ENCODE assay signal across 9 cellular contexts in the genomic region with DNA sequence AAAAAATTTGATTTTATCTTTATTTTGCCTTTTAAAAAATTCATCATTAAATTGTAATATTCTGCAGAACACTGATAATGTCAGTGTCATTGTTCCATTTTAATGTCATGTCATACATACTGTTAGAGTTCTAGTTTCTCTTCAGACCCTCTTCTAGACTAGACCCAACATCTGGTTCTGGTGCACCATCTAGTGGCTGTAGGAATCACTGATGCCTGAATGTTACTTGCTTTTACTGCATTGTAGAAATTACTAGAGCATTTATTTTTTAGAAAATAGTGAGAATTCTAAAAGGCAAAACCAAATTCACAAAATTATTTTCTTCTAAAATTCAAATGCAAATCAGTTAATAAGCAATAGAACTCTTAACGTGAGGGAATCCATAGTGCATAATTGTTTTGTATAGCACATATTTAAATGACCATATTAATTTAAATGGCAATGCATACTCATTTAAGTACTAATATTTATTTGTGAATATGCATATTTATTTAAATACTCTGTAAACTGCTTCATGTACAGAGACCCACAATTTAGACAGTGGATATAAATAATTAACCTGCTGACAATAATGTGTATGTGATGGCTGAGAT.
A peak's percentile ranks its signal among the peaks of the same experiment; 100 is the strongest.
DNase-seq lines count a peak whose midpoint lies in the region; ATAC-seq and TF ChIP-seq lines count a peak whose summit lies in the region.
"Had no signal": no experiment of that assay in that cellular context is flagged by ENCODE, and none has a peak within 500 bp of the region (broad histone marks: within the 10 kb centered on the region; RNA-seq: fewer than 3 reads in every experiment).

No MANE protein-coding gene starts in this region.

- peak; percentile 89 to 93 for TF ChIP-seq RAD21 in liver (IDR thresholded peaks at IDR 0.05)

- peaks cover 0 to 16% (median 9%) of the 10 kb centered on the region in 4 donors for H3K36me3 ChIP-seq in liver (ENCODE audit: control insufficient read depth in 4 of 4, insufficient read depth in 3 of 4, low read depth in 1 of 4, low read length in 3 of 4)

- ATAC-seq in GM18508 (IDR thresholded peaks at IDR 0.05; ENCODE audit: insufficient read depth, unreplicated experiment) (peak; percentile 86), HG02884 (IDR thresholded peaks at IDR 0.05; ENCODE audit: unreplicated experiment) (peak; percentile 89)
- ATAC-seq in stimulated activated memory B cell treated with anti-CD40 and anti-IgM and Interleukin-4, amounts not matched to agents 10 μg/mL and 1 μg/mL and 100 μg/mL, for 72 hours: peak; percentile 65

- no peak overlapping the region for H3K27ac ChIP-seq in liver (ENCODE audit: low read depth in 1 of 2, low read length in 2 of 2)

- H3K4me3 Mint-ChIP-seq in stimulated activated memory B cell treated with anti-CD40 and anti-IgM and Interleukin-4, amounts not matched to agents 10 μg/mL and 1 μg/mL and 100 μg/mL, for 72 hours: no peak overlapping the region
- H3K4me3 Mint-ChIP-seq: T-helper 1 cell treated with Interleukin-12 subunit alpha and Interleukin-12 subunit beta and Interleukin-4 antibody, amounts not matched to agents 30 μg/mL and 1 μg/mL, for 36 hours had no signal

- peaks cover 8% of the 10 kb centered on the region for H3K4me1 Mint-ChIP-seq in stimulated activated memory B cell treated with anti-CD40 and anti-IgM and Interleukin-4, amounts not matched to agents 10 μg/mL and 1 μg/mL and 100 μg/mL, for 72 hours

- H3K27me3 ChIP-seq in liver (ENCODE audit: control insufficient read depth in 4 of 4, insufficient read depth in 4 of 4, low read length in 3 of 4): no peaks in the 10 kb centered on the region

- H3K4me1 ChIP-seq in liver (ENCODE audit: control insufficient read depth in 4 of 4, insufficient read depth in 4 of 4, low read length in 3 of 4): no peaks in the 10 kb centered on the region

- no peak overlapping the region for H3K9ac ChIP-seq in liver (ENCODE audit: low read depth in 1 of 2, low read length in 2 of 2)

- DNase-seq in Ammon's horn (ENCODE audit: low spot score) (peak; percentile 84), NCI-H1417 treated with DMSO at 0.1 percent for 48 hours (lab: John Stamatoyannopoulos, UW) (peak; percentile 63), T-helper 22 cell (ENCODE audit: low read depth) (peak; percentile 6), choroid plexus epithelial cell (ENCODE audit: low read depth) (peak; percentile 87)

- WGBS in liver: 46% methylated on average over 1 of the region's 1 CpG

- TF ChIP-seq CTCF in choroid plexus epithelial cell (conservative IDR thresholded peaks at IDR 0.05; ENCODE audit: low read depth, low read length) (peak; percentile 89), liver (IDR thresholded peaks at IDR 0.05; ENCODE audit: low read depth, low read length, missing input control) (peak; percentile 69)

- no peaks in the 10 kb centered on the region for H3K27me3 Mint-ChIP-seq in stimulated activated memory B cell treated with anti-CD40 and anti-IgM and Interleukin-4, amounts not matched to agents 10 μg/mL and 1 μg/mL and 100 μg/mL, for 72 hours

- no peaks in the 10 kb centered on the region for H3K9me3 ChIP-seq in liver (ENCODE audit: control insufficient read depth in 4 of 4, low read length in 3 of 4)

- H3K9me3 Mint-ChIP-seq in stimulated activated memory B cell treated with anti-CD40 and anti-IgM and Interleukin-4, amounts not matched to agents 10 μg/mL and 1 μg/mL and 100 μg/mL, for 72 hours: no peaks in the 10 kb centered on the region
- H3K9me3 Mint-ChIP-seq: T-helper 1 cell treated with Interleukin-12 subunit alpha and Interleukin-12 subunit beta and Interleukin-4 antibody, amounts not matched to agents 30 μg/mL and 1 μg/mL, for 36 hours had no signal

- peaks cover 33% of the 10 kb centered on the region for H3K36me3 Mint-ChIP-seq in stimulated activated memory B cell treated with anti-CD40 and anti-IgM and Interleukin-4, amounts not matched to agents 10 μg/mL and 1 μg/mL and 100 μg/mL, for 72 hours

- H3K27ac Mint-ChIP-seq in stimulated activated memory B cell treated with anti-CD40 and anti-IgM and Interleukin-4, amounts not matched to agents 10 μg/mL and 1 μg/mL and 100 μg/mL, for 72 hours: no peak overlapping the region
- H3K27ac Mint-ChIP-seq: T-helper 1 cell treated with Interleukin-12 subunit alpha and Interleukin-12 subunit beta and Interleukin-4 antibody, amounts not matched to agents 30 μg/mL and 1 μg/mL, for 36 hours had no signal

- H3K4me3 ChIP-seq in choroid plexus epithelial cell (ENCODE audit: low read depth, low read length) (no peak overlapping the region), liver (ENCODE audit: low read depth in 1 of 3, low read length in 3 of 3) (no peak overlapping the region)

TF ChIP-seq in liver, 16 proteins besides CTCF, POLR2A, EP300 and RAD21:
- no peak for TF ChIP-seq FOXA1 (IDR thresholded peaks at IDR 0.05)
- TF ChIP-seq RXRA (IDR thresholded peaks at IDR 0.05): no peak
- TF ChIP-seq HNF4A (conservative IDR thresholded peaks at IDR 0.05): no peak
- TF ChIP-seq NR2F2 (IDR thresholded peaks at IDR 0.05): no peak
- no peak for TF ChIP-seq GABPA (IDR thresholded peaks at IDR 0.05 in 1 of 2, conservative IDR thresholded peaks at IDR 0.05 in 1 of 2)
- TF ChIP-seq, protein P1, sequence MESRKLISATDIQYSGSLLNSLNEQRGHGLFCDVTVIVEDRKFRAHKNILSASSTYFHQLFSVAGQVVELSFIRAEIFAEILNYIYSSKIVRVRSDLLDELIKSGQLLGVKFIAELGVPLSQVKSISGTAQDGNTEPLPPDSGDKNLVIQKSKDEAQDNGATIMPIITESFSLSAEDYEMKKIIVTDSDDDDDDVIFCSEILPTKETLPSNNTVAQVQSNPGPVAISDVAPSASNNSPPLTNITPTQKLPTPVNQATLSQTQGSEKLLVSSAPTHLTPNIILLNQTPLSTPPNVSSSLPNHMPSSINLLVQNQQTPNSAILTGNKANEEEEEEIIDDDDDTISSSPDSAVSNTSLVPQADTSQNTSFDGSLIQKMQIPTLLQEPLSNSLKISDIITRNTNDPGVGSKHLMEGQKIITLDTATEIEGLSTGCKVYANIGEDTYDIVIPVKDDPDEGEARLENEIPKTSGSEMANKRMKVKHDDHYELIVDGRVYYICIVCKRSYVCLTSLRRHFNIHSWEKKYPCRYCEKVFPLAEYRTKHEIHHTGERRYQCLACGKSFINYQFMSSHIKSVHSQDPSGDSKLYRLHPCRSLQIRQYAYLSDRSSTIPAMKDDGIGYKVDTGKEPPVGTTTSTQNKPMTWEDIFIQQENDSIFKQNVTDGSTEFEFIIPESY (IDR thresholded peaks at IDR 0.05): no peak

Comparison
In these comparisons a context has a peak if more than half of its experiments do, and no peak if none do; other contexts are left out.
1. DNase-seq: peak in every context shown above with its lines; median percentile 87 in choroid plexus epithelial cell; 84 in Ammon's horn; 63 in NCI-H1417 treated with DMSO at 0.1 percent for 48 hours; 6 in T-helper 22 cell.